12 cellular contexts compared by ENCODE assay signal in the genomic region with DNA sequence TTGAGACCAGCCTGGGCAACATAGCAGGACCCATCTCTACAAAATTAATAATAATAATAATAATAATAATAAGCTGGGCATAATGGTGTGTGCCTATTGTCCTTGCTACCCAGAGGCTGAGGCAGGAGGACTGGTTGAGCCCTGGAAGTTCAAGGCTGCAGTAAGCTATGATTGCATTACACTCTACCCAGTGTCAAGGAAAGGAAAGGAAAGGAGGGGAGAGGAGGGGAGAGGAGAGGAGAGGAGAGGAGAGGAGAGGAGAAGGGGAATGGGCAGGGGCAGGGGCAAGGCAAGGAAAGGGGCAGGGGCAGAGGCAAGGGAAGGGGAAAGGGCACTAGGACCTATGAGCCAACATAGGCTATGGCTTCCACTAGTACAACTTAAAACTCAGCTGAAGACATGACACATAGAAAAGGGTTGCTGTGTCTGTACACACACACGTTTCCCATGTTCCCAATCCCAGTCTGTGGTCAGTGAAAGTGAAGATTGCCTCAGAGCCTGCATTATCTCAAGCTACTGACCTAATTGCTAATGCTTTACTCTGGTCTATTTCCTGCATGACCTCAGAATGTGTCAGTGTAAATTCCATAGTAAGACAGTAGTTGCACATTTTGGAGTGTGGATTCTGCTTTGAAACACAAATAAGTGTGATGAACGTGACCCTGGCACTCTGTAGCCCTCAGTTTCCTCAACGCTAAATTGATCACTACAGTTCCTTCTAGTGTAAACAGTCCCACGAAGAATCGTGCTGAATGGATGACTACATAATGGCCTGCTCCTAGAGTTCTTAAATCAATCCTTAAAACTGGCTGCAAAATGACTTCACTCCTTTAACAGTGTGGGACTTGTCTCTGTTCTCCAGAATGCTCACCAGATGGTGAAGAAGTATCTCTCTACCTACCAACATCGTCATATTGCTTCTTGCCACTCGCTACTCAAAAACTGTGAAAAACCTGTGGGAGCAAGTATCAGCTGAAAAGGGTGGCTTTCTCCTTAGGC.
DNase-seq lines count a peak whose midpoint lies in the region; ATAC-seq, FAIRE-seq and TF ChIP-seq lines count a peak whose summit lies in the region.
"Had no signal": no experiment of that assay in that cellular context is flagged by ENCODE, and none has a peak within 500 bp of the region (broad histone marks: within the 10 kb centered on the region; RNA-seq: fewer than 3 reads in every experiment).

No MANE protein-coding gene starts in this region.

- no peaks in the 10 kb centered on the region for H3K36me3 Mint-ChIP-seq in CD4-positive, alpha-beta T cell (ENCODE audit: low read depth)

- H3K36me3 ChIP-seq in bronchial epithelial cell (ENCODE audit: control insufficient read depth, insufficient read depth, low read length) (no peaks in the 10 kb centered on the region), transverse colon (no peaks in the 10 kb centered on the region)
- H3K36me3 ChIP-seq: adrenal gland had no signal

- peak; percentile 85 for FAIRE-seq in bronchial epithelial cell (lab: Jason Lieb, UNC)
- FAIRE-seq: GM12878 had no signal

- CTCF ChIA-PET in CD4-positive, alpha-beta T cell (lab: Charles Lee), result interaction anchor here (1.0 kb wide), 1 partner anchor 23 kb away, joined by 3 read pairs; no protein-coding TSS in a partner anchor

- H3K27me3 ChIP-seq in bronchial epithelial cell (ENCODE audit: control insufficient read depth, insufficient read depth, low read length) (no peaks in the 10 kb centered on the region), transverse colon (no peaks in the 10 kb centered on the region)
- no peaks in the 10 kb centered on the region for H3K27me3 ChIP-seq in CD4-positive, alpha-beta T cell (ENCODE audit: control insufficient read depth, insufficient read depth, low read length)
- H3K27me3 ChIP-seq: adrenal gland had no signal

- H3K9me3 Mint-ChIP-seq in CD4-positive, alpha-beta T cell, result no peaks in the 10 kb centered on the region

- WGBS in transverse colon (ENCODE audit: low coverage in 1 of 2), 2 donors, result 52 to 58% methylated on average over 6 to 7 of the region's 7 CpGs

- no peak overlapping the region for H3K4me3 Mint-ChIP-seq in CD4-positive, alpha-beta T cell
- H3K4me3 Mint-ChIP-seq: activated CD4-positive, alpha-beta T cell treated with anti-CD3 and anti-CD28 coated beads for 36 hours had no signal

- TF ChIP-seq EP300 in transverse colon (IDR thresholded peaks at IDR 0.05; ENCODE audit: low read depth), result no peak

- H3K9me3 ChIP-seq in transverse colon, result no peaks in the 10 kb centered on the region
- H3K9me3 ChIP-seq in CD4-positive, alpha-beta T cell (ENCODE audit: control insufficient read depth, low read length), result no peaks in the 10 kb centered on the region
- H3K9me3 ChIP-seq: adrenal gland had no signal

- POLR2A ChIA-PET in CD4-positive, alpha-beta T cell (lab: Charles Lee), result no interaction called here

- in situ Hi-C loops in transverse colon (cut with MboI; ENCODE audit: low pct_ligation_motif_present in 1 of 4, low pct_unique_long_range_greater_than_20kb in 1 of 4, low sequenced_read_pairs in 3 of 4), result no loop called here

- no peak overlapping the region for H3K27ac Mint-ChIP-seq in CD4-positive, alpha-beta T cell
- H3K27ac Mint-ChIP-seq: activated CD4-positive, alpha-beta T cell treated with anti-CD3 and anti-CD28 coated beads for 36 hours had no signal

- no peaks in the 10 kb centered on the region for H3K4me1 Mint-ChIP-seq in CD4-positive, alpha-beta T cell (ENCODE audit: low read depth)
- H3K4me1 Mint-ChIP-seq: activated CD4-positive, alpha-beta T cell treated with anti-CD3 and anti-CD28 coated beads for 36 hours had no signal

- no peak for ATAC-seq in GM18873 (IDR thresholded peaks at IDR 0.05; ENCODE audit: low FRiP score, unreplicated experiment)
- no peak for ATAC-seq in CD4-positive, alpha-beta T cell (ENCODE audit: poor library complexity)
- ATAC-seq: activated CD4-positive, alpha-beta T cell treated with anti-CD3 and anti-CD28 coated beads for 36 hours; GM12878 had no signal

- H3K4me1 ChIP-seq in transverse colon, result peaks cover 0 to 3% (median 0%) of the 10 kb centered on the region in 4 donors
- H3K4me1 ChIP-seq: adrenal gland had no signal

- no peak overlapping the region for H3K4me3 ChIP-seq in bronchial epithelial cell (ENCODE audit: low read depth, low read length)
- no peak overlapping the region for H3K4me3 ChIP-seq in transverse colon
- H3K4me3 ChIP-seq: adrenal gland, GM12878 had no signal

- no peak for TF ChIP-seq POLR2A in transverse colon (IDR thresholded peaks at IDR 0.05)

- intact Hi-C loops in transverse colon (cut with DNase I; ENCODE audit: low total_unique reads), result no loop called here
- intact Hi-C loops in CD4-positive, alpha-beta T cell (cut with DNase I, micrococcal nuclease), result loop anchor here in 1 of 2 experiments (5.0 kb wide), 1 partner anchor 33 kb away; no protein-coding TSS in a partner anchor

- peak overlapping the region; percentile 16 to 61 (median 42) for H3K27ac ChIP-seq in transverse colon
- H3K27ac ChIP-seq in CD4-positive, alpha-beta T cell (ENCODE audit: low read depth, low read length), result no peak overlapping the region

- H3K27me3 Mint-ChIP-seq in CD4-positive, alpha-beta T cell, result peaks cover 5% of the 10 kb centered on the region

- no peak for TF ChIP-seq CTCF in bronchial epithelial cell (IDR thresholded peaks at IDR 0.05; ENCODE audit: insufficient read depth, low read length, severe bottlenecking)
- no peak for TF ChIP-seq CTCF in transverse colon (IDR thresholded peaks at IDR 0.05)
- no peak for TF ChIP-seq CTCF in CD4-positive, alpha-beta T cell (IDR thresholded peaks at IDR 0.05)

- DNase-seq in HS-5 (ENCODE audit: low read depth) (peak; percentile 96), bronchial epithelial cell (ENCODE audit: low read depth) (peak; percentile 99), kidney glomerular epithelial cell (lab: John Stamatoyannopoulos, UW) (peak; percentile 83), transverse colon (no peak), Kasumi-1 (lab: John Stamatoyannopoulos, UW) (no peak)
- DNase-seq in stimulated activated naive CD4-positive, alpha-beta T cell (lab: John Stamatoyannopoulos, UW), result no peak
- no peak for DNase-seq in CD4-positive, alpha-beta T cell
- DNase-seq: activated CD4-positive, alpha-beta T cell treated with anti-CD3 and anti-CD28 coated beads for 36 hours; stimulated activated CD4-positive, alpha-beta T cell treated with anti-CD3 and anti-CD28 coated beads, Interleukin-4, amount 100 ng/mL, for 1 hour had no signal

Comparison
In these comparisons a context has a peak if more than half of its experiments do, and no peak if none do; other contexts are left out.
1. DNase-seq: peak in HS-5 (single experiment), bronchial epithelial cell (single experiment) and kidney glomerular epithelial cell (single experiment); none in transverse colon (single experiment), stimulated activated naive CD4-positive, alpha-beta T cell (0 of 6), CD4-positive, alpha-beta T cell (0 of 10) and Kasumi-1 (0 of 2).